Comparison of ENCODE assay signal across 8 cellular contexts in the genomic region with DNA sequence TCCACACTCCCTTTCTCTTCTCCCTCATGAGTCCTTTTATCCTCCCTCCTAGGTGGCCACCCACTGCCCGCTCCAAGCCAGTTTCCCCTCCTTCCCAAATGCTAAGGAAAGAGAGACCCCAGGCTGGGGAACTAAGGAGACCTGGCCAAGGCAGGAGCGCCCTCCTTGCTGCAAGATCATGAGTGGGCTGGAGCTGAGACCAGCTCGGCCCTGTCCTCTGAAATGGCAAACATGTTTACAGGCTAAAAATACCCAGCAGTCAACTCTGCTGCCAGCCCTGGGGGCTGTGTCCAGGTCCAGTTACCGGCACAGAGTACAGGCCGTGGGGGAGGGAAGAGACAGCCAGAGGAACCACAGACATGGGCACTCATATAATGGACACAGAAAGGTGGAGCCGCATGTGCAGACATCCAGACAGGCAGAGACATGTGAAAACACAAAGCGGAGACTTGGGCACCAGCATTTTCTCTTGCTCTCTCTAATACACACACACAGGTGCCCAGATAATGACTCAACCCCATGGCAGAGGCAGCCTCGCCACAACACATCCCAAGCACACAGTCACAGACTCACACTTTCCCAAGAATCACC. TPM values are rescaled to one million over a fixed set of nuclear protein-coding genes. Genes with fewer than 3 reads are reported as not detected.
DNase-seq lines count a peak whose midpoint lies in the region; ATAC-seq and TF ChIP-seq lines count a peak whose summit lies in the region.

No MANE protein-coding gene starts in this region.

- ATAC-seq in activated B cell treated with CpG ODN at 0.5 μM for 24 hours (ENCODE audit: low read depth) (no peak), HG02938 (IDR thresholded peaks at IDR 0.05; ENCODE audit: unreplicated experiment) (no peak), GM18511 (IDR thresholded peaks at IDR 0.05; ENCODE audit: unreplicated experiment) (no peak)

- peaks cover 14% of the 10 kb centered on the region for H3K27me3 ChIP-seq in cardiac muscle cell
- no peaks in the 10 kb centered on the region for H3K27me3 ChIP-seq in prostate gland (replicated peaks; ENCODE audit: insufficient read depth)

- WGBS in prostate gland = 20% methylated on average over 8 of the region's 8 CpGs

- no peaks in the 10 kb centered on the region for H3K9me3 Mint-ChIP-seq in activated B cell treated with CpG ODN at 0.5 μM for 24 hours

- H3K4me3 ChIP-seq in cardiac muscle cell (peak overlapping the region; percentile 57), prostate gland (peak overlapping the region; percentile 93 to 98)

- H3K27ac Mint-ChIP-seq in activated B cell treated with CpG ODN at 0.5 μM for 24 hours = peak overlapping the region; percentile 56

- H3K27ac ChIP-seq in cardiac muscle cell = peak overlapping the region; percentile 74
- peak overlapping the region; percentile 97 to 99 for H3K27ac ChIP-seq in prostate gland

- TF ChIP-seq POLR2A in prostate gland (IDR thresholded peaks at IDR 0.05) = peak; percentile 44

- POLR2A ChIA-PET in activated B cell treated with CpG ODN at 0.5 μM for 24 hours (lab: Charles Lee) = interaction anchor here (1.0 to 7.5 kb wide), 5 partner anchors 8 to 733 kb away, joined by 5 to 73 read pairs (median 12); a partner anchor contains a TSS

- CTCF ChIA-PET in activated B cell treated with CpG ODN at 0.5 μM for 24 hours (lab: Charles Lee) = interaction anchor here (0.9 to 11.6 kb wide), 2 partner anchors 9 to 125 kb away, joined by 3 to 159 read pairs; no protein-coding TSS in a partner anchor

- H3K36me3 ChIP-seq in ES-I3 (ENCODE audit: insufficient read depth, low read length) (no peaks in the 10 kb centered on the region), cardiac muscle cell (no peaks in the 10 kb centered on the region), prostate gland (no peaks in the 10 kb centered on the region)

- peaks cover 23% of the 10 kb centered on the region for H3K4me1 ChIP-seq in ES-I3 (ENCODE audit: insufficient read depth, low read length)
- peaks cover 35% of the 10 kb centered on the region for H3K4me1 ChIP-seq in cardiac muscle cell (ENCODE audit: low read depth)
- H3K4me1 ChIP-seq in prostate gland (replicated peaks) = peaks cover 29% of the 10 kb centered on the region

- no peaks in the 10 kb centered on the region for H3K9me3 ChIP-seq in ES-I3 (ENCODE audit: control insufficient read depth, insufficient read depth, low read length)
- H3K9me3 ChIP-seq in cardiac muscle cell (ENCODE audit: low read depth) = no peaks in the 10 kb centered on the region
- H3K9me3 ChIP-seq in prostate gland = no peaks in the 10 kb centered on the region

- peaks cover 64% of the 10 kb centered on the region for H3K4me1 Mint-ChIP-seq in activated B cell treated with CpG ODN at 0.5 μM for 24 hours

- no peak for TF ChIP-seq CTCF in activated B cell treated with CpG ODN at 0.5 μM for 24 hours (IDR thresholded peaks at IDR 0.05)
- TF ChIP-seq CTCF in cardiac muscle cell (IDR thresholded peaks at IDR 0.05; ENCODE audit: low read depth, low read length) = no peak
- no peak for TF ChIP-seq CTCF in prostate gland (IDR thresholded peaks at IDR 0.05)

- H3K9ac ChIP-seq in ES-I3 (ENCODE audit: low read depth, low read length) = peak overlapping the region; percentile 74; the same call in 1 of the 2 replicates

- H3K4me3 Mint-ChIP-seq in activated B cell treated with CpG ODN at 0.5 μM for 24 hours = peak overlapping the region; percentile 81

- H3K27me3 Mint-ChIP-seq in activated B cell treated with CpG ODN at 0.5 μM for 24 hours = no peaks in the 10 kb centered on the region

- no peak for DNase-seq in activated B cell treated with CpG ODN at 0.5 μM for 24 hours
- DNase-seq in cardiac muscle cell (ENCODE audit: low read depth in 1 of 2, low spot score in 1 of 2) = peak in 1 of 2 donors; percentile 66
- peak; percentile 92 for DNase-seq in prostate gland (ENCODE audit: low spot score)
- DNase-seq in NCI-H146 treated with DMSO at 0.1 percent for 48 hours (lab: John Stamatoyannopoulos, UW; ENCODE audit: unreplicated experiment) = no peak
- DNase-seq in stimulated activated CD4-positive, alpha-beta T cell treated with anti-CD3 and anti-CD28 coated beads, Interleukin-2, amount 100 ng/mL, for 48 hours = no peak

- intact Hi-C loops in activated B cell treated with CpG ODN at 0.5 μM for 24 hours (cut with micrococcal nuclease) (no loop called here), prostate gland (cut with DNase I) (loop anchor here (5.0 kb wide), 2 partner anchors 40 to 65 kb away; a partner anchor contains a TSS)

- peaks cover 10% of the 10 kb centered on the region for H3K36me3 Mint-ChIP-seq in activated B cell treated with CpG ODN at 0.5 μM for 24 hours (ENCODE audit: low read depth)

RNA-seq across cellular contexts. Expression of a gene that starts 1.2 kb away (rescaled TPM):
- 246 and 248 TPM in 2 replicates for total RNA-seq in activated B cell treated with CpG ODN at 0.5 μM for 24 hours
- 50.1 and 77.1 TPM in 2 replicates for total RNA-seq in cardiac muscle cell
- polyA plus RNA-seq in cardiac muscle cell = 10.9 and 13.4 TPM in 2 replicates
- 100 to 1,000 TPM; 367 to 434 TPM for total RNA-seq in prostate gland

RNA-seq across cellular contexts. Expression of a gene that starts 25.9 kb away (rescaled TPM):
- 2,373 and 2,524 TPM in 2 replicates for total RNA-seq in activated B cell treated with CpG ODN at 0.5 μM for 24 hours
- total RNA-seq in cardiac muscle cell = 1,990 and 2,091 TPM in 2 replicates
- 769 and 853 TPM in 2 replicates for polyA plus RNA-seq in cardiac muscle cell
- total RNA-seq in prostate gland = 1,000 to 10,000 TPM; 1,254 to 2,389 TPM

RNA-seq across cellular contexts. Expression of a gene that starts 43.5 kb away (rescaled TPM):
- 27.8 and 30.9 TPM in 2 replicates for total RNA-seq in activated B cell treated with CpG ODN at 0.5 μM for 24 hours
- total RNA-seq in cardiac muscle cell = 14.9 and 29.1 TPM in 2 replicates
- polyA plus RNA-seq in cardiac muscle cell = 18.7 and 32.1 TPM in 2 replicates
- 10 to 100 TPM; 26.6 to 30.6 TPM for total RNA-seq in prostate gland

RNA-seq across cellular contexts. Expression of a gene that starts 53.9 kb away (rescaled TPM):
- total RNA-seq in activated B cell treated with CpG ODN at 0.5 μM for 24 hours (170 and 175 TPM in 2 replicates), cardiac muscle cell (101 and 108 TPM in 2 replicates), prostate gland (100 to 1,000 TPM in 1 of 2 donors, 10 to 100 TPM in 1; 96.5 to 110 TPM)
- polyA plus RNA-seq in cardiac muscle cell = 22.9 and 31.9 TPM in 2 replicates
